In the genomic region with DNA sequence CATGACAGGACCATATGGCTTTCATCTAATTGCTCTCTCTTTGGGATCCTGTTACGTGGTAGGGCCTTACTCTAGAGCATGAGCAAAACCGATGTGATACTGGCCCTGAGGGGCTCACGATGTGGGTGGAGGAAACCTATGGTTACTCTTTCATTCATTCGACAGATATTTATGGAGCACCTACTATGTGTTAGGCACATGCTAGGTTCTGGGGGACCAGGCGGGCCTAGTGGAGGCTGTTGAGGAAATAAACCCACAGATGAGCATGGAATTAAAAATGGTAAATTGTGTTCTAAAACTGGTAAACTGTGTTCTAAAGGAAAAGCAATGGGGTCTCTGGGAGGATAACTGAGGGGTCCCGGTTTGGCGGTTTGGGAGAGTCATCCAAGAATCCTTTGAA, we compare ENCODE assay signal across 18 cellular contexts. TPM values are rescaled to one million over a fixed set of nuclear protein-coding genes. Genes with fewer than 3 reads are reported as not detected.
DNase-seq lines count a peak whose midpoint lies in the region; ATAC-seq, FAIRE-seq and TF ChIP-seq lines count a peak whose summit lies in the region.
"Had no signal": no experiment of that assay in that cellular context is flagged by ENCODE, and none has a peak within 500 bp of the region (broad histone marks: within the 10 kb centered on the region; RNA-seq: fewer than 3 reads in every experiment).

No MANE protein-coding gene starts in this region.

- H3K4me1 Mint-ChIP-seq in activated CD8-positive, alpha-beta T cell treated with anti-CD3 and anti-CD28 coated beads, Interleukin-2, amount 10 ng/mL, durations not matched to agents 7 days and 5 days (ENCODE audit: low read depth) = peaks cover 45% of the 10 kb centered on the region
- peaks cover 37% of the 10 kb centered on the region for H3K4me1 Mint-ChIP-seq in activated CD8-positive, alpha-beta T cell treated with anti-CD3 and anti-CD28 coated beads for 36 hours (ENCODE audit: low read depth)
- peaks cover 21 to 22% of the 10 kb centered on the region in 2 donors for H3K4me1 Mint-ChIP-seq in effector memory CD8-positive, alpha-beta T cell (ENCODE audit: low read depth in 2 of 2)

- POLR2A ChIA-PET in activated CD8-positive, alpha-beta T cell treated with anti-CD3 and anti-CD28 coated beads, Interleukin-2, amount 10 ng/mL, durations not matched to agents 7 days and 5 days (lab: Charles Lee) = interaction anchor here (0.8 to 1.3 kb wide), 2 partner anchors 7 to 10 kb away, joined by 3 to 4 read pairs; no protein-coding TSS in a partner anchor
- POLR2A ChIA-PET in activated CD8-positive, alpha-beta T cell treated with anti-CD3 and anti-CD28 coated beads for 36 hours (lab: Charles Lee) = interaction anchor here (1.2 to 14.9 kb wide), 3 partner anchors 9 to 35 kb away, joined by 3 to 225 read pairs (median 5); a partner anchor contains a TSS
- POLR2A ChIA-PET in HepG2 (lab: Yijun Ruan, JAX) = no interaction called here

- no peak overlapping the region for H3K4me3 ChIP-seq in HepG2 (replicated peaks in 1 of 3; ENCODE audit: insufficient read depth in 1 of 3, low read depth in 2 of 3, low read length in 3 of 3)
- H3K4me3 ChIP-seq in right lobe of liver = no peak overlapping the region
- no peak overlapping the region for H3K4me3 ChIP-seq in osteoblast (ENCODE audit: insufficient read depth, low read length)
- H3K4me3 ChIP-seq in uterus = no peak overlapping the region
- H3K4me3 ChIP-seq: BLaER1, GM12878, SK-N-MC had no signal

- no peak for TF ChIP-seq EP300 in HepG2 (IDR thresholded peaks at IDR 0.05; ENCODE audit: low read depth in 2 of 2, low read length in 2 of 2)
- TF ChIP-seq EP300 in HepG2 (CRISPR knock-in tag; IDR thresholded peaks at IDR 0.05; ENCODE audit: borderline replicate concordance) = no peak

- TF ChIP-seq POLR2A in HepG2 (IDR thresholded peaks at IDR 0.05; ENCODE audit: insufficient read depth in 1 of 2, low read depth in 2 of 2, low read length in 2 of 2) = no peak
- no peak for TF ChIP-seq POLR2A in right lobe of liver (IDR thresholded peaks at IDR 0.05)
- TF ChIP-seq POLR2A in uterus (IDR thresholded peaks at IDR 0.05) = no peak

- 96% methylated on average over 7 of the region's 7 CpGs for WGBS in HepG2 (ENCODE audit: low lambda C conversion rate)
- WGBS in right lobe of liver (ENCODE audit: insufficient coverage, low coverage, low lambda C conversion rate, missing lambda C conversion rate) = 93% methylated on average over 7 of the region's 7 CpGs

- H2AFZ ChIP-seq in HepG2 (ENCODE audit: low read length) (no peak overlapping the region), osteoblast (ENCODE audit: low read length) (no peak overlapping the region)

- no peak for TF ChIP-seq RAD21 in HepG2 (CRISPR knock-in tag; IDR thresholded peaks at IDR 0.05)

- intact Hi-C loops in activated CD8-positive, alpha-beta T cell treated with anti-CD3 and anti-CD28 coated beads for 36 hours (cut with micrococcal nuclease) = no loop called here
- intact Hi-C loops in HepG2 (cut with micrococcal nuclease; ENCODE audit: unreplicated experiment) (no loop called here), right lobe of liver (cut with DNase I) (no loop called here), posterior vena cava (cut with DNase I) (no loop called here), uterus (cut with DNase I; ENCODE audit: low total_unique reads) (no loop called here)

- DNase-seq in activated CD8-positive, alpha-beta T cell treated with anti-CD3 and anti-CD28 coated beads, Interleukin-2, amount 10 ng/mL, durations not matched to agents 7 days and 5 days = no peak
- no peak for DNase-seq in activated CD8-positive, alpha-beta T cell treated with anti-CD3 and anti-CD28 coated beads for 36 hours
- DNase-seq in HepG2 (ENCODE audit: low spot score) = no peak
- DNase-seq in right lobe of liver = no peak
- DNase-seq in effector memory CD8-positive, alpha-beta T cell = no peak
- DNase-seq in osteoblast (ENCODE audit: insufficient read length, low spot score, missing footprints) = peak; percentile 55
- no peak for DNase-seq in posterior vena cava (ENCODE audit: low spot score)
- no peak for DNase-seq in uterus
- DNase-seq: 8988T, GDM1, MV-4-11, NCI-H1417, NCI-H1930, NCI-H774 had no signal

- no peak overlapping the region for H3K9ac ChIP-seq in HepG2 (ENCODE audit: insufficient read depth, low read depth, low read length)
- H3K9ac ChIP-seq: BLaER1 had no signal

- H4K20me1 ChIP-seq in HepG2 (ENCODE audit: insufficient read depth, low read length) (no peaks in the 10 kb centered on the region), osteoblast (ENCODE audit: insufficient read depth, low read length) (peaks cover 50% of the 10 kb centered on the region)

- peak overlapping the region; percentile 7 for H3K27ac Mint-ChIP-seq in activated CD8-positive, alpha-beta T cell treated with anti-CD3 and anti-CD28 coated beads, Interleukin-2, amount 10 ng/mL, durations not matched to agents 7 days and 5 days
- H3K27ac Mint-ChIP-seq in activated CD8-positive, alpha-beta T cell treated with anti-CD3 and anti-CD28 coated beads for 36 hours = no peak overlapping the region
- peak overlapping the region; percentile 22 to 49 for H3K27ac Mint-ChIP-seq in effector memory CD8-positive, alpha-beta T cell

- peaks cover 53% of the 10 kb centered on the region for H3K36me3 Mint-ChIP-seq in activated CD8-positive, alpha-beta T cell treated with anti-CD3 and anti-CD28 coated beads, Interleukin-2, amount 10 ng/mL, durations not matched to agents 7 days and 5 days (ENCODE audit: low read depth)
- peaks cover 40% of the 10 kb centered on the region for H3K36me3 Mint-ChIP-seq in activated CD8-positive, alpha-beta T cell treated with anti-CD3 and anti-CD28 coated beads for 36 hours (ENCODE audit: low read depth)
- peaks cover 76% of the 10 kb centered on the region for H3K36me3 Mint-ChIP-seq in effector memory CD8-positive, alpha-beta T cell (ENCODE audit: insufficient read depth)
- H3K36me3 Mint-ChIP-seq: IgD-negative memory B cell had no signal

- peaks cover 2% of the 10 kb centered on the region for H3K79me2 ChIP-seq in HepG2 (ENCODE audit: insufficient read depth, low read length)
- peaks cover 96% of the 10 kb centered on the region for H3K79me2 ChIP-seq in osteoblast (ENCODE audit: insufficient read depth, low read length)

- TF ChIP-seq CTCF in activated CD8-positive, alpha-beta T cell treated with anti-CD3 and anti-CD28 coated beads for 36 hours (IDR thresholded peaks at IDR 0.05) = no peak
- TF ChIP-seq CTCF in HepG2 (CRISPR knock-in tag; IDR thresholded peaks at IDR 0.05) (no peak), right lobe of liver (IDR thresholded peaks at IDR 0.05) (no peak), osteoblast (IDR thresholded peaks at IDR 0.05; ENCODE audit: extremely low read depth, low read depth, low read length) (no peak), uterus (IDR thresholded peaks at IDR 0.05) (no peak)

- in situ Hi-C loops in HepG2 (cut with HindIII; ENCODE audit: extremely low pct_ligation_motif_present, low pct_unique_long_range_greater_than_20kb) = no loop called here

- H3K27ac ChIP-seq in HepG2 (ENCODE audit: extremely low read length, insufficient read depth, low read length) (no peak overlapping the region), right lobe of liver (no peak overlapping the region), osteoblast (ENCODE audit: low read depth, low read length) (no peak overlapping the region), uterus (no peak overlapping the region)
- H3K27ac ChIP-seq: BLaER1, SK-N-MC had no signal

- no peaks in the 10 kb centered on the region for H3K27me3 ChIP-seq in HepG2 (ENCODE audit: control insufficient read depth in 1 of 2, insufficient read depth in 2 of 2, low read length in 2 of 2)
- no peaks in the 10 kb centered on the region for H3K27me3 ChIP-seq in right lobe of liver
- H3K27me3 ChIP-seq in osteoblast (ENCODE audit: insufficient read depth, low read length) = no peaks in the 10 kb centered on the region
- no peaks in the 10 kb centered on the region for H3K27me3 ChIP-seq in uterus
- H3K27me3 ChIP-seq: BLaER1 had no signal

- H3K4me2 ChIP-seq in HepG2 (ENCODE audit: low read depth, low read length) (no peak overlapping the region), osteoblast (ENCODE audit: insufficient read depth, low read length) (no peak overlapping the region)
- H3K4me2 ChIP-seq: BLaER1 had no signal

- no peak for FAIRE-seq in HepG2 (lab: Jason Lieb, UNC)
- FAIRE-seq: GM12878 had no signal

- TSS peak; percentile 39 for BruUV-seq in HepG2 (replicated peaks; lab: Mats Ljungman, UMichigan)

- H3K9me3 Mint-ChIP-seq in activated CD8-positive, alpha-beta T cell treated with anti-CD3 and anti-CD28 coated beads, Interleukin-2, amount 10 ng/mL, durations not matched to agents 7 days and 5 days (ENCODE audit: insufficient read depth) = no peaks in the 10 kb centered on the region
- no peaks in the 10 kb centered on the region for H3K9me3 Mint-ChIP-seq in activated CD8-positive, alpha-beta T cell treated with anti-CD3 and anti-CD28 coated beads for 36 hours
- H3K9me3 Mint-ChIP-seq in effector memory CD8-positive, alpha-beta T cell = no peaks in the 10 kb centered on the region
- H3K9me3 Mint-ChIP-seq: IgD-negative memory B cell had no signal

- H3K27me3 Mint-ChIP-seq in activated CD8-positive, alpha-beta T cell treated with anti-CD3 and anti-CD28 coated beads, Interleukin-2, amount 10 ng/mL, durations not matched to agents 7 days and 5 days (ENCODE audit: low read depth) = no peaks in the 10 kb centered on the region
- H3K27me3 Mint-ChIP-seq in activated CD8-positive, alpha-beta T cell treated with anti-CD3 and anti-CD28 coated beads for 36 hours = no peaks in the 10 kb centered on the region
- no peaks in the 10 kb centered on the region for H3K27me3 Mint-ChIP-seq in effector memory CD8-positive, alpha-beta T cell
- H3K27me3 Mint-ChIP-seq: IgD-negative memory B cell had no signal

- ATAC-seq in activated CD8-positive, alpha-beta T cell treated with anti-CD3 and anti-CD28 coated beads, Interleukin-2, amount 10 ng/mL, durations not matched to agents 7 days and 5 days = no peak
- no peak for ATAC-seq in activated CD8-positive, alpha-beta T cell treated with anti-CD3 and anti-CD28 coated beads for 36 hours
- no peak for ATAC-seq in HepG2
- no peak for ATAC-seq in right lobe of liver
- ATAC-seq in effector memory CD8-positive, alpha-beta T cell (replicated peaks) = no peak
- ATAC-seq: GM12878 had no signal

- H3K4me3 Mint-ChIP-seq in activated CD8-positive, alpha-beta T cell treated with anti-CD3 and anti-CD28 coated beads, Interleukin-2, amount 10 ng/mL, durations not matched to agents 7 days and 5 days = no peak overlapping the region
- H3K4me3 Mint-ChIP-seq in activated CD8-positive, alpha-beta T cell treated with anti-CD3 and anti-CD28 coated beads for 36 hours = no peak overlapping the region
- no peak overlapping the region for H3K4me3 Mint-ChIP-seq in effector memory CD8-positive, alpha-beta T cell
- H3K4me3 Mint-ChIP-seq: IgD-negative memory B cell had no signal

- CTCF ChIA-PET in activated CD8-positive, alpha-beta T cell treated with anti-CD3 and anti-CD28 coated beads, Interleukin-2, amount 10 ng/mL, durations not matched to agents 7 days and 5 days (lab: Charles Lee) = interaction anchor here (0.7 to 3.3 kb wide), 3 partner anchors 9 to 31 kb away, joined by 4 to 8 read pairs (median 7); no protein-coding TSS in a partner anchor
- CTCF ChIA-PET in activated CD8-positive, alpha-beta T cell treated with anti-CD3 and anti-CD28 coated beads for 36 hours (lab: Charles Lee) = interaction anchor here (2.1 to 40.2 kb wide), 2 partner anchors 16 to 31 kb away, joined by 10 to 1222 read pairs; a partner anchor contains a TSS
- CTCF ChIA-PET in HepG2 (lab: Yijun Ruan, JAX; ENCODE audit: low intra/inter-chr PET ratio, low total read pairs) = no interaction called here

- peaks cover 2 to 42% of the 10 kb centered on the region in 2 experiments; a peak in 3 of 5 replicates for H3K36me3 ChIP-seq in HepG2 (replicated peaks in 1 of 2; ENCODE audit: control insufficient read depth in 1 of 2, insufficient read depth in 2 of 2, low read length in 2 of 2)
- H3K36me3 ChIP-seq in right lobe of liver = peaks cover 0 to 11% (median 6%) of the 10 kb centered on the region in 4 donors
- peaks cover 51% of the 10 kb centered on the region for H3K36me3 ChIP-seq in osteoblast (ENCODE audit: insufficient read depth, low read length)
- H3K36me3 ChIP-seq in uterus = no peaks in the 10 kb centered on the region

- H3K4me1 ChIP-seq in HepG2 (ENCODE audit: insufficient read depth, low read length) (peaks cover 14% of the 10 kb centered on the region), right lobe of liver (peaks cover 0 to 15% (median 8%) of the 10 kb centered on the region in 4 donors), osteoblast (ENCODE audit: insufficient read depth, low read length) (peaks cover 17% of the 10 kb centered on the region), uterus (no peaks in the 10 kb centered on the region)

- H3K9me3 ChIP-seq in HepG2 (ENCODE audit: low read length) = no peaks in the 10 kb centered on the region
- no peaks in the 10 kb centered on the region for H3K9me3 ChIP-seq in right lobe of liver
- H3K9me3 ChIP-seq in osteoblast (ENCODE audit: low read depth, low read length) = no peaks in the 10 kb centered on the region
- H3K9me3 ChIP-seq in uterus = no peaks in the 10 kb centered on the region
- H3K9me3 ChIP-seq: BLaER1 had no signal

RNA-seq across cellular contexts. Expression of a gene that starts 14.8 kb away (rescaled TPM):
- total RNA-seq in activated CD8-positive, alpha-beta T cell treated with anti-CD3 and anti-CD28 coated beads, Interleukin-2, amount 10 ng/mL, durations not matched to agents 7 days and 5 days = 10 to 100 TPM; 49.9 to 50.9 TPM
- total RNA-seq in activated CD8-positive, alpha-beta T cell treated with anti-CD3 and anti-CD28 coated beads for 36 hours = 10 to 100 TPM; 48.7 to 52.7 TPM
- total RNA-seq in HepG2 (2016; rRNA removed; fragmentation: Illumina TruSeq; extraction: Trizol) (6.8 and 6.9 TPM in 2 replicates), right lobe of liver (10 to 100 TPM in 5 of 6 experiments, 1 to 10 TPM in 1; 6.7 to 43.5 (median 17.0) TPM), osteoblast (32.4 and 51.4 TPM in 2 replicates), posterior vena cava (10 to 100 TPM; 31.9 to 32.4 TPM), uterus (10 to 100 TPM; 11.8 to 31.3 (median 21.8) TPM)
- 3.0 and 4.5 TPM in 2 replicates for total RNA-seq in HepG2 (2016; cell fraction: cytosol; rRNA removed; fragmentation: Illumina TruSeq; extraction: Trizol; ENCODE audit: low read depth)
- 5.3 and 6.3 TPM in 2 replicates for total RNA-seq in HepG2 (2016; cell fraction: insoluble cytoplasmic fraction; rRNA removed; fragmentation: Illumina TruSeq; extraction: Trizol)
- total RNA-seq in HepG2 (2016; cell fraction: membrane; rRNA removed; fragmentation: Illumina TruSeq; extraction: Trizol) = 8.1 and 8.8 TPM in 2 replicates
- 3.3 and 4.2 TPM in 2 replicates for total RNA-seq in HepG2 (2016; cell fraction: nucleus; rRNA removed; fragmentation: Illumina TruSeq; extraction: Trizol)
- polyA plus RNA-seq in HepG2 (2011; rRNA removed) = 6.8 and 7.1 TPM in 2 replicates
- polyA plus RNA-seq in HepG2 (2011; cell fraction: cytosol; rRNA removed) = 5.9 and 7.0 TPM in 2 replicates
- polyA plus RNA-seq in HepG2 (2011; cell fraction: nucleus; rRNA removed) = 6.3 and 7.7 TPM in 2 replicates
- 5.1 and 9.2 TPM in 2 replicates for polyA plus RNA-seq in HepG2 (2012)
- 0.99 and 1.3 TPM in 2 replicates for polyA plus RNA-seq in HepG2 (2016; cell fraction: cytosol; fragmentation: Illumina TruSeq; extraction: Trizol; ENCODE audit: low read depth)
- polyA plus RNA-seq in HepG2 (2016; cell fraction: insoluble cytoplasmic fraction; fragmentation: Illumina TruSeq; extraction: Trizol; ENCODE audit: low read depth) = 7.6 and 9.1 TPM in 2 replicates
- polyA plus RNA-seq in HepG2 (2016; cell fraction: membrane; fragmentation: Illumina TruSeq; extraction: Trizol; ENCODE audit: low read depth) = 5.2 and 5.7 TPM in 2 replicates
- 8.8 and 9.8 TPM in 2 replicates for polyA plus RNA-seq in HepG2 (2016; cell fraction: nucleus; fragmentation: Illumina TruSeq; extraction: Trizol; ENCODE audit: insufficient read depth, low read depth)
- 2.2 and 11.4 TPM in 2 replicates for polyA minus RNA-seq in HepG2 (2011; rRNA and poly(A)+ RNA removed; ENCODE audit: low replicate concordance)
- polyA minus RNA-seq in HepG2 (2011; cell fraction: cytosol; rRNA and poly(A)+ RNA removed) = 6.2 and 6.9 TPM in 2 replicates
- 3.3 and 3.9 TPM in 2 replicates for polyA minus RNA-seq in HepG2 (2011; cell fraction: nucleus; rRNA and poly(A)+ RNA removed)

RNA-seq across cellular contexts. Expression of a gene that starts 51.6 kb away (rescaled TPM):
- total RNA-seq in activated CD8-positive, alpha-beta T cell treated with anti-CD3 and anti-CD28 coated beads, Interleukin-2, amount 10 ng/mL, durations not matched to agents 7 days and 5 days = 1 to 10 TPM; 1.1 to 1.7 TPM
- total RNA-seq in activated CD8-positive, alpha-beta T cell treated with anti-CD3 and anti-CD28 coated beads for 36 hours = 1 to 10 TPM; 1.2 to 1.7 TPM
- total RNA-seq in HepG2 (2016; rRNA removed; fragmentation: Illumina TruSeq; extraction: Trizol) (12.7 and 20.8 TPM in 2 replicates), right lobe of liver (10 to 100 TPM in 1 of 6 experiments, 1 to 10 TPM in 5; 4.2 to 14.8 (median 7.0) TPM), osteoblast (8.3 and 9.1 TPM in 2 replicates), posterior vena cava (10 to 100 TPM in 1 of 2 donors, 1 to 10 TPM in 1; 8.3 to 10.2 TPM), uterus (10 to 100 TPM in 2 of 4 donors, under 1 TPM in 2; under 0.01 to 15.1 (median 6.0) TPM)
- 4.6 and 5.4 TPM in 2 replicates for total RNA-seq in HepG2 (2016; cell fraction: cytosol; rRNA removed; fragmentation: Illumina TruSeq; extraction: Trizol; ENCODE audit: low read depth)
- total RNA-seq in HepG2 (2016; cell fraction: insoluble cytoplasmic fraction; rRNA removed; fragmentation: Illumina TruSeq; extraction: Trizol) = 11.4 and 21.0 TPM in 2 replicates
- total RNA-seq in HepG2 (2016; cell fraction: membrane; rRNA removed; fragmentation: Illumina TruSeq; extraction: Trizol) = 20.1 and 22.4 TPM in 2 replicates
- total RNA-seq in HepG2 (2016; cell fraction: nucleus; rRNA removed; fragmentation: Illumina TruSeq; extraction: Trizol) = 11.4 and 16.8 TPM in 2 replicates
- 11.3 and 15.8 TPM in 2 replicates for polyA plus RNA-seq in HepG2 (2011; rRNA removed)
- polyA plus RNA-seq in HepG2 (2011; cell fraction: cytosol; rRNA removed) = 13.8 and 16.9 TPM in 2 replicates
- 38.7 and 41.4 TPM in 2 replicates for polyA plus RNA-seq in HepG2 (2011; cell fraction: nucleus; rRNA removed)
- 7.6 and 12.3 TPM in 2 replicates for polyA plus RNA-seq in HepG2 (2012)
- 4.7 and 5.7 TPM in 2 replicates for polyA plus RNA-seq in HepG2 (2016; cell fraction: cytosol; fragmentation: Illumina TruSeq; extraction: Trizol; ENCODE audit: low read depth)
- 15.8 and 19.6 TPM in 2 replicates for polyA plus RNA-seq in HepG2 (2016; cell fraction: insoluble cytoplasmic fraction; fragmentation: Illumina TruSeq; extraction: Trizol; ENCODE audit: low read depth)
- polyA plus RNA-seq in HepG2 (2016; cell fraction: membrane; fragmentation: Illumina TruSeq; extraction: Trizol; ENCODE audit: low read depth) = 18.1 and 18.8 TPM in 2 replicates
- 31.9 and 34.8 TPM in 2 replicates for polyA plus RNA-seq in HepG2 (2016; cell fraction: nucleus; fragmentation: Illumina TruSeq; extraction: Trizol; ENCODE audit: insufficient read depth, low read depth)
- polyA minus RNA-seq in HepG2 (2011; rRNA and poly(A)+ RNA removed; ENCODE audit: low replicate concordance) = 1.6 and 19.4 TPM in 2 replicates
- 7.2 and 10.0 TPM in 2 replicates for polyA minus RNA-seq in HepG2 (2011; cell fraction: cytosol; rRNA and poly(A)+ RNA removed)
- polyA minus RNA-seq in HepG2 (2011; cell fraction: nucleus; rRNA and poly(A)+ RNA removed) = 6.4 and 9.7 TPM in 2 replicates
